In the genomic region with DNA sequence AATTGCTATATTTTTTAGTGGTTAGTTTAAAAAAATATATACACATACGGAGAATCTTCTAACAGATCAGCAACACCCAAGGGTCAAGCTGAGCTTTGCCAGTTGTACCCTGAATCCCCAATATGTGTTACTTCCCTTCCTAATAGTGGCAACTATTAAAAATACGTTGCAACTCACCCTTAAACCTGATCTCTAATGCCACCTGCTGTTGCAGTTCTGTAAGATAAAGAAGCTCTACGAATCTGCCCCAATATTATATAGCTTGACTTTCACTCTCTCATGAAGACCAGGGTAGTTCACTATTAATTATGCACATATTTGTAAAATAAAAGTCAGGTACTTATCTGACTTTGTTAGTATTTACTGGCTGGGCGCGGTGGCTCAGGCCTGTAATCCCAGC, we compare ENCODE assay signal across 8 cellular contexts. TPM values are rescaled to one million over a fixed set of nuclear protein-coding genes. Genes with fewer than 3 reads are reported as not detected.
DNase-seq lines count a peak whose midpoint lies in the region; ATAC-seq and TF ChIP-seq lines count a peak whose summit lies in the region.

No MANE protein-coding gene starts in this region.

- peaks cover 9% of the 10 kb centered on the region for H3K4me1 ChIP-seq in colonic mucosa

- TF ChIP-seq CTCF in LNCAP (IDR thresholded peaks at IDR 0.05) = peak; percentile 75
- peak; percentile 35 for TF ChIP-seq CTCF in astrocyte of the spinal cord (IDR thresholded peaks at IDR 0.05; ENCODE audit: low read depth, low read length)
- no peak for TF ChIP-seq CTCF in colonic mucosa (IDR thresholded peaks at IDR 0.05)

- in situ Hi-C loops in astrocyte of the spinal cord (cut with HindIII; ENCODE audit: low sequenced_read_pairs) = no loop called here

- H3K4me3 ChIP-seq in astrocyte of the spinal cord (ENCODE audit: low read depth, low read length) (no peak overlapping the region), colonic mucosa (no peak overlapping the region)

- H3K9me3 ChIP-seq in colonic mucosa = no peaks in the 10 kb centered on the region

- H3K27me3 ChIP-seq in colonic mucosa = no peaks in the 10 kb centered on the region

- H3K9ac ChIP-seq in colonic mucosa (ENCODE audit: low read depth in 2 of 2, low read length in 2 of 2) = no peak overlapping the region

- no peak overlapping the region for H3K27ac ChIP-seq in colonic mucosa

- ATAC-seq in left lobe of liver (peak; percentile 78), HG02840 (IDR thresholded peaks at IDR 0.05; ENCODE audit: low FRiP score, unreplicated experiment) (no peak)

- no peaks in the 10 kb centered on the region for H3K36me3 ChIP-seq in colonic mucosa

- intact Hi-C loops in colonic mucosa (cut with DNase I) = no loop called here

- peak; percentile 59 for DNase-seq in DMS53 (lab: John Stamatoyannopoulos, UW)
- DNase-seq in astrocyte of the spinal cord (ENCODE audit: low read depth, low spot score) = peak; percentile 39
- DNase-seq in left lobe of liver (ENCODE audit: low spot score) = no peak
- DNase-seq in mucosa of gallbladder (ENCODE audit: low spot score) = no peak
- DNase-seq in colonic mucosa = no peak
- no peak for DNase-seq in NK-92 (lab: John Stamatoyannopoulos, UW; ENCODE audit: unreplicated experiment)

RNA-seq across cellular contexts. Expression of gene ASH1L, which starts 58.4 kb away (rescaled TPM):
- 17.1 TPM for total RNA-seq in left lobe of liver
- 52.2 TPM for total RNA-seq in mucosa of gallbladder
- total RNA-seq in colonic mucosa = 10 to 100 TPM; 37.7 to 47.2 TPM

Comparison
In these comparisons a context has a peak if more than half of its experiments do, and no peak if none do; other contexts are left out.
1. DNase-seq: peak in DMS53 (single experiment) and astrocyte of the spinal cord (single experiment); none in left lobe of liver (single experiment), mucosa of gallbladder (single experiment), colonic mucosa (single experiment) and NK-92 (single experiment).